Comparison of ENCODE assay signal across 1 cellular context in the genomic region with DNA sequence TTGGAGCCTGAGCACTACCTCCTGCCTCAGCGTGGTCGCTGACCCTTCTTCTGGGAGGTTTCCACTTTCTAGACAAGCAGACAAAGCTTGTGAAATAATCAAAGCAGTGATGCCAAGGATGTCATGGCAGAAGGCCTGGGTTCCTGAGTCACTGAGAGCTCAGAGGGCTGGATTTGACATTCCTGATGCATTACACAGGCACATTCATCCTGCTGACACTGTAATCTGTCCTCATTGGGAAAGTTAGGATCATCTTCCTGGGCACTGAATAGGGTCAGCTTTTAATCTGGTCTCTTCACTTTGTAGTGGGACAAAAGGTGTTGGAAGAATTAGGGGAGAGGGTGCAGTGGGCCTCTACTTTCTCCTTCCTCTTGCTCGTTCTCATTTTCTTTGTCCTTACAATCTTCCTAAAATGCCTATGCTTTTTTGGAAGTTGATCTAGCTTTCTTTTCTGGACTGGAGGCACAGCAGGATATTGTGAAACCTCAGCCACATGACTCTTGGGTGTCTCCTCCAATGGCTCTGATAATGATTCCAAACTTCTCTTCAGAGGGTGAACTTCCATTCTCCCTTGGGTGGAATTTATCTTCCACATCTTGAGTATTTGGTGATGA.
TF ChIP-seq lines count a peak whose summit lies in the region.

No MANE protein-coding gene starts in this region.

TF ChIP-seq in H1, 55 proteins besides CTCF, POLR2A, EP300 and RAD21:
- TF ChIP-seq RNF2 (IDR thresholded peaks at IDR 0.05; ENCODE audit: borderline replicate concordance, low read depth, low read length, missing control alignments, poor library complexity, severe bottlenecking) (no peak), RFX5 (IDR thresholded peaks at IDR 0.05; ENCODE audit: borderline replicate concordance, low read depth, low read length) (no peak), SRF (IDR thresholded peaks at IDR 0.05; ENCODE audit: low read depth, low read length) (no peak), SAP30 (IDR thresholded peaks at IDR 0.05; ENCODE audit: insufficient read depth, insufficient replicate concordance, low read length) (no peak), SP2 (IDR thresholded peaks at IDR 0.05; ENCODE audit: low read length) (no peak), TAF1 (IDR thresholded peaks at IDR 0.05; ENCODE audit: low read depth, low read length) (no peak), FOSL1 (IDR thresholded peaks at IDR 0.05; ENCODE audit: insufficient read depth, low read depth, low read length) (no peak)
- TF ChIP-seq, protein P1, sequence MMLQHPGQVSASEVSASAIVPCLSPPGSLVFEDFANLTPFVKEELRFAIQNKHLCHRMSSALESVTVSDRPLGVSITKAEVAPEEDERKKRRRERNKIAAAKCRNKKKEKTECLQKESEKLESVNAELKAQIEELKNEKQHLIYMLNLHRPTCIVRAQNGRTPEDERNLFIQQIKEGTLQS (IDR thresholded peaks at IDR 0.05; ENCODE audit: insufficient read depth, low read depth, low read length) = no peak
- TF ChIP-seq, protein P2, sequence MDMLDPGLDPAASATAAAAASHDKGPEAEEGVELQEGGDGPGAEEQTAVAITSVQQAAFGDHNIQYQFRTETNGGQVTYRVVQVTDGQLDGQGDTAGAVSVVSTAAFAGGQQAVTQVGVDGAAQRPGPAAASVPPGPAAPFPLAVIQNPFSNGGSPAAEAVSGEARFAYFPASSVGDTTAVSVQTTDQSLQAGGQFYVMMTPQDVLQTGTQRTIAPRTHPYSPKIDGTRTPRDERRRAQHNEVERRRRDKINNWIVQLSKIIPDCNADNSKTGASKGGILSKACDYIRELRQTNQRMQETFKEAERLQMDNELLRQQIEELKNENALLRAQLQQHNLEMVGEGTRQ (IDR thresholded peaks at IDR 0.05; ENCODE audit: low read length) = no peak
